9 cellular contexts compared by ENCODE assay signal in genomic region chr4:6362896-6363295, GRCh38.
DNase-seq lines count a peak whose midpoint lies in the region; TF ChIP-seq lines count a peak whose summit lies in the region.
"Had no signal": no experiment of that assay in that cellular context is flagged by ENCODE, and none has a peak within 500 bp of the region (broad histone marks: within the 10 kb centered on the region; RNA-seq: fewer than 3 reads in every experiment).

No MANE protein-coding gene starts in this region.

- H3K4me1 ChIP-seq in uterus, result no peaks in the 10 kb centered on the region

- no peaks in the 10 kb centered on the region for H3K27me3 ChIP-seq in uterus

- intact Hi-C loops in uterus (cut with DNase I; ENCODE audit: low total_unique reads), result no loop called here

- no peaks in the 10 kb centered on the region for H3K36me3 Mint-ChIP-seq in endothelial cell (ENCODE audit: low read depth, unreplicated experiment)

- TF ChIP-seq POLR2A in uterus (IDR thresholded peaks at IDR 0.05), result no peak

- no peak overlapping the region for H3K4me3 ChIP-seq in uterus

- peaks cover 2% of the 10 kb centered on the region for H3K27me3 Mint-ChIP-seq in endothelial cell (ENCODE audit: unreplicated experiment)

- no peaks in the 10 kb centered on the region for H3K36me3 ChIP-seq in uterus

- H3K27ac Mint-ChIP-seq in endothelial cell (ENCODE audit: unreplicated experiment), result no peak overlapping the region

- H3K4me1 Mint-ChIP-seq in endothelial cell (ENCODE audit: unreplicated experiment), result no peaks in the 10 kb centered on the region

- peak; percentile 66 for DNase-seq in activated effector memory CD4-positive, alpha-beta T cell treated with anti-CD3 and anti-CD28 coated beads, Interleukin-2, amount 50 U/mL, for 16 hours
- DNase-seq in activated effector memory CD4-positive, alpha-beta T cell treated with Interleukin-2 at 50 U/mL for 16 hours, result no peak
- DNase-seq in RPMI7951 (ENCODE audit: low read depth), result peak; percentile 42
- peak; percentile 71 for DNase-seq in endothelial cell (ENCODE audit: low spot score)
- peak; percentile 2 for DNase-seq in renal cortical epithelial cell (ENCODE audit: low read depth)
- DNase-seq in uterus, result no peak
- DNase-seq in effector CD8-positive, alpha-beta T cell (lab: John Stamatoyannopoulos, UW), result no peak
- no peak for DNase-seq in NCI-H446 (lab: John Stamatoyannopoulos, UW)
- DNase-seq: amygdala had no signal

- TF ChIP-seq CTCF in endothelial cell (IDR thresholded peaks at IDR 0.05; ENCODE audit: unreplicated experiment), result no peak
- no peak for TF ChIP-seq CTCF in uterus (IDR thresholded peaks at IDR 0.05)

- no peaks in the 10 kb centered on the region for H3K9me3 ChIP-seq in uterus

- no peak overlapping the region for H3K4me3 Mint-ChIP-seq in endothelial cell (ENCODE audit: unreplicated experiment)

- H3K27ac ChIP-seq in uterus, result no peak overlapping the region

- H3K9me3 Mint-ChIP-seq in endothelial cell (ENCODE audit: unreplicated experiment), result no peaks in the 10 kb centered on the region

Comparison
In these comparisons a context has a peak if more than half of its experiments do, and no peak if none do; other contexts are left out.
1. DNase-seq: peak in activated effector memory CD4-positive, alpha-beta T cell treated with anti-CD3 and anti-CD28 coated beads, Interleukin-2, amount 50 U/mL, for 16 hours (single experiment), RPMI7951 (single experiment), endothelial cell (single experiment) and renal cortical epithelial cell (single experiment); none in activated effector memory CD4-positive, alpha-beta T cell treated with Interleukin-2 at 50 U/mL for 16 hours (single experiment), uterus (0 of 2), effector CD8-positive, alpha-beta T cell (single experiment) and NCI-H446 (0 of 2).